In the genomic region with DNA sequence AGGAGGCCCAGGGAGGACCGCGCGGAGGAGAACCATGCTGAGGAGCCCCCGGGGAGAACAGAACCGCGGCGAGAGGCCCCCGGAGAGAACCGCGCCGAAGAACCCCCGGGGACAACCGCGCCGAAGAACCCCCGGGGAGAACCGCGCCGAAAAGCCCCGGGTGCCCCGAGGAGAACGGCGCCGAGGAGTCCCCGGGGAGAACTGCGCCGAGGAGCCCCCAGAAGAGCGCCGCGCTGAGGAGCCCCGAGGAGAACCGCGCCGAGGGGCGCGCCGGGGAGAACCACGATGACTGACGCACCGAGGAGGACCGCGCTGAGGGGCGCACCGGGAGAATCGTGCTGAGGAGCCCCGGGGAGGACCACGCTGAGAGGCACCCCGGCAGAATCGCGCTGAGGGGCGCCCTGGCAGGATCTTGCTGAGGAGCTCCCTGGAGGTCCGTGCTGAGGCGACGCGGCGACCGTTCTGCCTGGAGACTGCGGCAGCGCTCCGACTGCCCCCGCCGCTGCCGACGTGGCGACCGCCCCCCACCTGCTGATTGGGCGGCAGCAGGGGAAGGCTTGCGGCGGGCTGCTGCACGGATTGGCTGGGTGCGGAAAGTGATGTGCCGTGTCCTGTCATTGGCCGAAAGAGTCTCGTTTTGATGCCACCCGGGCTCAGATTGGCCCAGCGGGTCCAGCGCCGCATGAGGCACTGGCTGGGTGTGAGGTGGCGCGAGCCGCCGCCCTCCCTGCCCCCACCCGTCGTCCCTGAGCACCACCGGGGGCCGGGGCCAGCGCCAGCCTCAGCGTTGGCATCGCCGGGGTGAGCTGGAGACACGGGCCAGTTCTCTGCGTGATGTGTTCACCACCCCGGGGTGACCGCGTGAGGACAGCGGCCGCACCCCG, we compare ENCODE assay signal across 8 cellular contexts. TPM values are rescaled to one million over a fixed set of nuclear protein-coding genes. Genes with fewer than 3 reads are reported as not detected.
DNase-seq lines count a peak whose midpoint lies in the region; ATAC-seq, FAIRE-seq and TF ChIP-seq lines count a peak whose summit lies in the region.

A gene (minus strand): TSS at position 464 of the 884 bp plus-strand sequence.

- no peaks in the 10 kb centered on the region for H3K36me3 Mint-ChIP-seq in immature natural killer cell

- no peaks in the 10 kb centered on the region for H3K9me3 Mint-ChIP-seq in immature natural killer cell

- H4K20me1 ChIP-seq in mammary epithelial cell (ENCODE audit: insufficient read depth, low read length) (no peaks in the 10 kb centered on the region), smooth muscle cell (ENCODE audit: low read depth) (peaks cover 48% of the 10 kb centered on the region)

- CTCF ChIA-PET in mammary epithelial cell (lab: Charles Lee; ENCODE audit: low non-redundant PET), result interaction anchor here (0.5 kb wide), 1 partner anchor 280 kb away, joined by 8 read pairs; no protein-coding TSS in a partner anchor

- H3K4me1 Mint-ChIP-seq in immature natural killer cell, result peaks cover 11 to 13% of the 10 kb centered on the region in 2 donors

- WGBS in mammary epithelial cell (ENCODE audit: low coverage, missing lambda C conversion rate), result 40% methylated on average over 17 of the region's 98 CpGs
- WGBS in smooth muscle cell (ENCODE audit: low lambda C conversion rate), result 38% methylated on average over 85 of the region's 98 CpGs

- H2AFZ ChIP-seq in mammary epithelial cell (ENCODE audit: low read depth, low read length) (peak within 1 kb of the TSS; percentile 69), smooth muscle cell (ENCODE audit: low read depth) (no peak within 1 kb of the TSS)

- H3K9me3 ChIP-seq in WERI-Rb-1 (ENCODE audit: severe bottlenecking) (no peaks in the 10 kb centered on the region), mammary epithelial cell (replicated peaks; ENCODE audit: insufficient read depth, low read length) (no peaks in the 10 kb centered on the region), smooth muscle cell (replicated peaks; ENCODE audit: low read depth) (no peaks in the 10 kb centered on the region)

- H3K4me2 ChIP-seq in mammary epithelial cell (ENCODE audit: insufficient read depth, low read depth, low read length) (peak within 1 kb of the TSS; percentile 89), smooth muscle cell (peak within 1 kb of the TSS; percentile 90)

- TF ChIP-seq POLR2A in GM18526 (IDR thresholded peaks at IDR 0.05; ENCODE audit: extremely low read depth, insufficient read length), result peak; percentile 99

- no peak for TF ChIP-seq CTCF in WERI-Rb-1 (IDR thresholded peaks at IDR 0.05; ENCODE audit: low read depth, low read length)
- no peak for TF ChIP-seq CTCF in mammary epithelial cell (conservative IDR thresholded peaks at IDR 0.05 in 1 of 2, IDR thresholded peaks at IDR 0.05 in 1 of 2; ENCODE audit: extremely low read depth in 1 of 2, insufficient read depth in 1 of 2, low read depth in 1 of 2, low read length in 2 of 2)
- TF ChIP-seq CTCF in smooth muscle cell (IDR thresholded peaks at IDR 0.05; ENCODE audit: borderline replicate concordance, insufficient read depth, poor library complexity, severe bottlenecking), result no peak

- H3K79me2 ChIP-seq in mammary epithelial cell (ENCODE audit: insufficient read depth, low read length) (peaks cover 44% of the 10 kb centered on the region), smooth muscle cell (ENCODE audit: low read depth) (peaks cover 49% of the 10 kb centered on the region)

- H3K9ac ChIP-seq in mammary epithelial cell (ENCODE audit: insufficient read depth, low read length) (peak within 1 kb of the TSS; percentile 56), smooth muscle cell (ENCODE audit: low read depth) (peak within 1 kb of the TSS; percentile 89)

- peak within 1 kb of the TSS in 3 of 6 donors; percentile 55 to 67 (median 57) for H3K27ac Mint-ChIP-seq in immature natural killer cell

- H3K4me1 ChIP-seq in mammary epithelial cell (ENCODE audit: insufficient read depth, low read length) (no peaks in the 10 kb centered on the region), smooth muscle cell (ENCODE audit: low read depth) (peaks cover 25% of the 10 kb centered on the region)

- H3K27me3 ChIP-seq in WERI-Rb-1 (ENCODE audit: insufficient read depth, low read depth, severe bottlenecking) (no peaks in the 10 kb centered on the region), mammary epithelial cell (ENCODE audit: insufficient read depth, low read length) (no peaks in the 10 kb centered on the region), smooth muscle cell (ENCODE audit: low read depth) (no peaks in the 10 kb centered on the region)

- no TSS peak for BruUV-seq in mammary epithelial cell (replicated peaks; lab: Mats Ljungman, UMichigan)

- DNase-seq in NCI-H2107 treated with DMSO at 0.1 percent for 48 hours (lab: John Stamatoyannopoulos, UW; ENCODE audit: unreplicated experiment) (peak; percentile 18), WERI-Rb-1 (peak; percentile 89), mammary epithelial cell (peak; percentile 86), immature natural killer cell (peak; percentile 89 to 91 (median 90)), smooth muscle cell (lab: John Stamatoyannopoulos, UW; ENCODE audit: unreplicated experiment) (peak; percentile 57)

- intact Hi-C loops in mammary epithelial cell (cut with micrococcal nuclease), result no loop called here

- peaks cover 9 to 16% (median 11%) of the 10 kb centered on the region in 3 donors for H3K27me3 Mint-ChIP-seq in immature natural killer cell (ENCODE audit: low read depth in 3 of 3)

- H3K4me3 ChIP-seq in WERI-Rb-1 (ENCODE audit: low read depth, low read length), result peak within 1 kb of the TSS; percentile 74
- peak within 1 kb of the TSS; percentile 50 to 84 (median 78) for H3K4me3 ChIP-seq in mammary epithelial cell (replicated peaks in 1 of 3; ENCODE audit: insufficient read depth in 1 of 3, low read depth in 2 of 3, low read length in 3 of 3)
- peak within 1 kb of the TSS; percentile 61 for H3K4me3 ChIP-seq in smooth muscle cell

- peaks cover 15% of the 10 kb centered on the region for H3F3A ChIP-seq in smooth muscle cell (ENCODE audit: low read depth)

- ATAC-seq in HG03064 (IDR thresholded peaks at IDR 0.05; ENCODE audit: low read depth, unreplicated experiment), result peak; percentile 78

- H3K36me3 ChIP-seq in WERI-Rb-1 (no peaks in the 10 kb centered on the region; the same call in 1 of the 2 replicates), mammary epithelial cell (ENCODE audit: insufficient read depth, low read length) (no peaks in the 10 kb centered on the region), smooth muscle cell (ENCODE audit: low read depth) (no peaks in the 10 kb centered on the region)

- H3K27ac ChIP-seq in WERI-Rb-1, result peak within 1 kb of the TSS; percentile 88
- peak within 1 kb of the TSS; percentile 46 for H3K27ac ChIP-seq in mammary epithelial cell (ENCODE audit: insufficient read depth, low read depth, low read length)
- peak within 1 kb of the TSS; percentile 75 for H3K27ac ChIP-seq in smooth muscle cell (ENCODE audit: low read depth)

- peak within 1 kb of the TSS; percentile 77 to 87 (median 80) for H3K4me3 Mint-ChIP-seq in immature natural killer cell

- peak; percentile 32 for FAIRE-seq in A204.1 (lab: Jason Lieb, UNC)

- in situ Hi-C loops in mammary epithelial cell (cut with MboI; ENCODE audit: low sequenced_read_pairs in 2 of 2), result loop anchor here in 1 of 2 donors (10.0 kb wide), 1 partner anchor 175 kb away; no protein-coding TSS in a partner anchor

- dilution Hi-C loops in mammary epithelial cell (cut with HindIII; ENCODE audit: low sequenced_read_pairs), result no loop called here

RNA-seq across cellular contexts. Expression of the gene that starts here (rescaled TPM):
- total RNA-seq in mammary epithelial cell (1 to 10 TPM in 1 of 2 donors, under 1 TPM in 1; 0.82 to 1.0 TPM), smooth muscle cell (9.8 and 12.3 TPM in 2 replicates)
- polyA plus RNA-seq in mammary epithelial cell (0.01 TPM), immature natural killer cell (under 1 TPM in 2 of 3 donors, not detected in 1; 0.04 to 0.12 TPM), smooth muscle cell (1.6 and 4.6 TPM in 2 replicates)
- 0.67 TPM for polyA minus RNA-seq in mammary epithelial cell

Comparison
In these comparisons a context has a peak if more than half of its experiments do, and no peak if none do; other contexts are left out.
1. Peak in every context shown above with its lines: DNase-seq, ATAC-seq, H3K4me3 ChIP-seq and H3K27ac ChIP-seq.
2. Peak in DNase-seq in immature natural killer cell; RNA of the gene not detected or under 1 TPM.
3. DNase-seq: peak in every context shown above with its lines; median percentile 90 in immature natural killer cell; 89 in WERI-Rb-1; 86 in mammary epithelial cell; 57 in smooth muscle cell; 18 in NCI-H2107 treated with DMSO at 0.1 percent for 48 hours.